8 cellular contexts compared by ENCODE assay signal in genomic region chr17:77375917-77376651, GRCh38.
A peak's percentile ranks its signal among the peaks of the same experiment; 100 is the strongest.
DNase-seq lines count a peak whose midpoint lies in the region; ATAC-seq and TF ChIP-seq lines count a peak whose summit lies in the region.

No MANE protein-coding gene starts in this region.

- H3K4me3 Mint-ChIP-seq in activated T-helper 2 cell treated with anti-CD3 and anti-CD28 coated beads, Interferon-gamma antibody, Interleukin-2, Interleukin-4, amounts not matched to agents 10 μg/mL and 5 μg/mL and 100 μg/mL, durations not matched to agents 14 hours and 24 hours and 36 hours (ENCODE audit: low read depth): peak overlapping the region; percentile 88

- 60% methylated on average over 19 of the region's 20 CpGs for WGBS in hepatocyte (ENCODE audit: low lambda C conversion rate, missing lambda C conversion rate)

- H3K9me2 ChIP-seq in hepatocyte (replicated peaks; ENCODE audit: insufficient read depth): no peaks in the 10 kb centered on the region

- no peak overlapping the region for H3K4me3 ChIP-seq in hepatocyte

- intact Hi-C loops in activated T-helper 2 cell treated with anti-CD3 and anti-CD28 coated beads, Interferon-gamma antibody, Interleukin-2, Interleukin-4, amounts not matched to agents 10 μg/mL and 5 μg/mL and 100 μg/mL, durations not matched to agents 14 hours and 24 hours and 36 hours (cut with micrococcal nuclease): loop anchor here (10.0 kb wide), 1 partner anchor 579 kb away; the partner anchor contains the start of gene TNRC6C
- intact Hi-C loops in head of caudate nucleus (cut with DNase I): no loop called here

- H3K79me2 ChIP-seq in hepatocyte: peaks cover 95% of the 10 kb centered on the region

- no peaks in the 10 kb centered on the region for H3K36me3 ChIP-seq in hepatocyte (replicated peaks; ENCODE audit: insufficient read depth, low read depth)

- peak overlapping the region; percentile 74 for H3K27ac Mint-ChIP-seq in activated T-helper 2 cell treated with anti-CD3 and anti-CD28 coated beads, Interferon-gamma antibody, Interleukin-2, Interleukin-4, amounts not matched to agents 10 μg/mL and 5 μg/mL and 100 μg/mL, durations not matched to agents 14 hours and 24 hours and 36 hours

- H3K27me3 ChIP-seq in hepatocyte: no peaks in the 10 kb centered on the region
- H3K27me3 ChIP-seq in foreskin keratinocyte: no peaks in the 10 kb centered on the region

- H4K20me1 ChIP-seq in hepatocyte (ENCODE audit: insufficient read depth, poor library complexity, severe bottlenecking): peaks cover 64% of the 10 kb centered on the region

- H3K27ac ChIP-seq in hepatocyte (peak overlapping the region; percentile 96), foreskin keratinocyte (no peak overlapping the region)

- peak overlapping the region; percentile 95 for H3K4me2 ChIP-seq in hepatocyte

- ATAC-seq in GM18519 (IDR thresholded peaks at IDR 0.05; ENCODE audit: low FRiP score, unreplicated experiment) (no peak), foreskin keratinocyte (no peak)

- no peak overlapping the region for H2AFZ ChIP-seq in hepatocyte

- H3K36me3 Mint-ChIP-seq in activated T-helper 2 cell treated with anti-CD3 and anti-CD28 coated beads, Interferon-gamma antibody, Interleukin-2, Interleukin-4, amounts not matched to agents 10 μg/mL and 5 μg/mL and 100 μg/mL, durations not matched to agents 14 hours and 24 hours and 36 hours (ENCODE audit: low read depth): peaks cover 18% of the 10 kb centered on the region

- H3K9me3 ChIP-seq in hepatocyte (ENCODE audit: low read depth): no peaks in the 10 kb centered on the region

- DNase-seq in NCI-H524 treated with DMSO at 0.1 percent for 48 hours (lab: John Stamatoyannopoulos, UW): peak; percentile 93
- DNase-seq in activated T-helper 2 cell treated with anti-CD3 and anti-CD28 coated beads, Interferon-gamma antibody, Interleukin-2, Interleukin-4, amounts not matched to agents 10 μg/mL and 5 μg/mL and 100 μg/mL, durations not matched to agents 14 hours and 24 hours and 36 hours (ENCODE audit: low spot score): peak; percentile 74
- peak; percentile 55 for DNase-seq in hepatocyte (ENCODE audit: low spot score)
- DNase-seq in stimulated activated CD4-positive, alpha-beta T cell treated with anti-CD3 and anti-CD28 coated beads, Interleukin-2, amount 100 ng/mL, for 4 hours (ENCODE audit: low read depth): peak; percentile 36
- DNase-seq in head of caudate nucleus: no peak
- no peak for DNase-seq in HuH-7 (ENCODE audit: low spot score)
- DNase-seq in foreskin keratinocyte: no peak

- H3K9me3 Mint-ChIP-seq in activated T-helper 2 cell treated with anti-CD3 and anti-CD28 coated beads, Interferon-gamma antibody, Interleukin-2, Interleukin-4, amounts not matched to agents 10 μg/mL and 5 μg/mL and 100 μg/mL, durations not matched to agents 14 hours and 24 hours and 36 hours: no peaks in the 10 kb centered on the region

- peaks cover 55% of the 10 kb centered on the region for H3K4me1 Mint-ChIP-seq in activated T-helper 2 cell treated with anti-CD3 and anti-CD28 coated beads, Interferon-gamma antibody, Interleukin-2, Interleukin-4, amounts not matched to agents 10 μg/mL and 5 μg/mL and 100 μg/mL, durations not matched to agents 14 hours and 24 hours and 36 hours (ENCODE audit: low read depth)

- H3K4me1 ChIP-seq in hepatocyte (ENCODE audit: insufficient read depth) (peaks cover 73% of the 10 kb centered on the region), foreskin keratinocyte (peaks cover 6% of the 10 kb centered on the region)

- H3K27me3 Mint-ChIP-seq in activated T-helper 2 cell treated with anti-CD3 and anti-CD28 coated beads, Interferon-gamma antibody, Interleukin-2, Interleukin-4, amounts not matched to agents 10 μg/mL and 5 μg/mL and 100 μg/mL, durations not matched to agents 14 hours and 24 hours and 36 hours (ENCODE audit: low read depth): no peaks in the 10 kb centered on the region

- no peak for TF ChIP-seq CTCF in hepatocyte (IDR thresholded peaks at IDR 0.05; ENCODE audit: poor library complexity)
- TF ChIP-seq CTCF in foreskin keratinocyte (conservative IDR thresholded peaks at IDR 0.05): no peak

Comparison
In these comparisons a context has a peak if more than half of its experiments do, and no peak if none do; other contexts are left out.
1. DNase-seq: peak in NCI-H524 treated with DMSO at 0.1 percent for 48 hours (single experiment), activated T-helper 2 cell treated with anti-CD3 and anti-CD28 coated beads, Interferon-gamma antibody, Interleukin-2, Interleukin-4, amounts not matched to agents 10 μg/mL and 5 μg/mL and 100 μg/mL, durations not matched to agents 14 hours and 24 hours and 36 hours (single experiment), hepatocyte (single experiment) and stimulated activated CD4-positive, alpha-beta T cell treated with anti-CD3 and anti-CD28 coated beads, Interleukin-2, amount 100 ng/mL, for 4 hours (single experiment); none in head of caudate nucleus (0 of 42), HuH-7 (single experiment) and foreskin keratinocyte (0 of 2).